2 cellular contexts compared by ENCODE assay signal in genomic region chr14:96100171-96101064, GRCh38.
TF ChIP-seq lines count a peak whose summit lies in the region.

No MANE protein-coding gene starts in this region.

TF ChIP-seq in GM23338, 12 proteins besides CTCF, POLR2A, EP300 and RAD21 (continued from another document):
- TF ChIP-seq ETS1 (IDR thresholded peaks at IDR 0.05) (no peak), NANOG (IDR thresholded peaks at IDR 0.05; ENCODE audit: borderline replicate concordance) (no peak), POLR2AphosphoS5 (IDR thresholded peaks at IDR 0.05; ENCODE audit: low read depth) (no peak)
- TF ChIP-seq, protein P1, sequence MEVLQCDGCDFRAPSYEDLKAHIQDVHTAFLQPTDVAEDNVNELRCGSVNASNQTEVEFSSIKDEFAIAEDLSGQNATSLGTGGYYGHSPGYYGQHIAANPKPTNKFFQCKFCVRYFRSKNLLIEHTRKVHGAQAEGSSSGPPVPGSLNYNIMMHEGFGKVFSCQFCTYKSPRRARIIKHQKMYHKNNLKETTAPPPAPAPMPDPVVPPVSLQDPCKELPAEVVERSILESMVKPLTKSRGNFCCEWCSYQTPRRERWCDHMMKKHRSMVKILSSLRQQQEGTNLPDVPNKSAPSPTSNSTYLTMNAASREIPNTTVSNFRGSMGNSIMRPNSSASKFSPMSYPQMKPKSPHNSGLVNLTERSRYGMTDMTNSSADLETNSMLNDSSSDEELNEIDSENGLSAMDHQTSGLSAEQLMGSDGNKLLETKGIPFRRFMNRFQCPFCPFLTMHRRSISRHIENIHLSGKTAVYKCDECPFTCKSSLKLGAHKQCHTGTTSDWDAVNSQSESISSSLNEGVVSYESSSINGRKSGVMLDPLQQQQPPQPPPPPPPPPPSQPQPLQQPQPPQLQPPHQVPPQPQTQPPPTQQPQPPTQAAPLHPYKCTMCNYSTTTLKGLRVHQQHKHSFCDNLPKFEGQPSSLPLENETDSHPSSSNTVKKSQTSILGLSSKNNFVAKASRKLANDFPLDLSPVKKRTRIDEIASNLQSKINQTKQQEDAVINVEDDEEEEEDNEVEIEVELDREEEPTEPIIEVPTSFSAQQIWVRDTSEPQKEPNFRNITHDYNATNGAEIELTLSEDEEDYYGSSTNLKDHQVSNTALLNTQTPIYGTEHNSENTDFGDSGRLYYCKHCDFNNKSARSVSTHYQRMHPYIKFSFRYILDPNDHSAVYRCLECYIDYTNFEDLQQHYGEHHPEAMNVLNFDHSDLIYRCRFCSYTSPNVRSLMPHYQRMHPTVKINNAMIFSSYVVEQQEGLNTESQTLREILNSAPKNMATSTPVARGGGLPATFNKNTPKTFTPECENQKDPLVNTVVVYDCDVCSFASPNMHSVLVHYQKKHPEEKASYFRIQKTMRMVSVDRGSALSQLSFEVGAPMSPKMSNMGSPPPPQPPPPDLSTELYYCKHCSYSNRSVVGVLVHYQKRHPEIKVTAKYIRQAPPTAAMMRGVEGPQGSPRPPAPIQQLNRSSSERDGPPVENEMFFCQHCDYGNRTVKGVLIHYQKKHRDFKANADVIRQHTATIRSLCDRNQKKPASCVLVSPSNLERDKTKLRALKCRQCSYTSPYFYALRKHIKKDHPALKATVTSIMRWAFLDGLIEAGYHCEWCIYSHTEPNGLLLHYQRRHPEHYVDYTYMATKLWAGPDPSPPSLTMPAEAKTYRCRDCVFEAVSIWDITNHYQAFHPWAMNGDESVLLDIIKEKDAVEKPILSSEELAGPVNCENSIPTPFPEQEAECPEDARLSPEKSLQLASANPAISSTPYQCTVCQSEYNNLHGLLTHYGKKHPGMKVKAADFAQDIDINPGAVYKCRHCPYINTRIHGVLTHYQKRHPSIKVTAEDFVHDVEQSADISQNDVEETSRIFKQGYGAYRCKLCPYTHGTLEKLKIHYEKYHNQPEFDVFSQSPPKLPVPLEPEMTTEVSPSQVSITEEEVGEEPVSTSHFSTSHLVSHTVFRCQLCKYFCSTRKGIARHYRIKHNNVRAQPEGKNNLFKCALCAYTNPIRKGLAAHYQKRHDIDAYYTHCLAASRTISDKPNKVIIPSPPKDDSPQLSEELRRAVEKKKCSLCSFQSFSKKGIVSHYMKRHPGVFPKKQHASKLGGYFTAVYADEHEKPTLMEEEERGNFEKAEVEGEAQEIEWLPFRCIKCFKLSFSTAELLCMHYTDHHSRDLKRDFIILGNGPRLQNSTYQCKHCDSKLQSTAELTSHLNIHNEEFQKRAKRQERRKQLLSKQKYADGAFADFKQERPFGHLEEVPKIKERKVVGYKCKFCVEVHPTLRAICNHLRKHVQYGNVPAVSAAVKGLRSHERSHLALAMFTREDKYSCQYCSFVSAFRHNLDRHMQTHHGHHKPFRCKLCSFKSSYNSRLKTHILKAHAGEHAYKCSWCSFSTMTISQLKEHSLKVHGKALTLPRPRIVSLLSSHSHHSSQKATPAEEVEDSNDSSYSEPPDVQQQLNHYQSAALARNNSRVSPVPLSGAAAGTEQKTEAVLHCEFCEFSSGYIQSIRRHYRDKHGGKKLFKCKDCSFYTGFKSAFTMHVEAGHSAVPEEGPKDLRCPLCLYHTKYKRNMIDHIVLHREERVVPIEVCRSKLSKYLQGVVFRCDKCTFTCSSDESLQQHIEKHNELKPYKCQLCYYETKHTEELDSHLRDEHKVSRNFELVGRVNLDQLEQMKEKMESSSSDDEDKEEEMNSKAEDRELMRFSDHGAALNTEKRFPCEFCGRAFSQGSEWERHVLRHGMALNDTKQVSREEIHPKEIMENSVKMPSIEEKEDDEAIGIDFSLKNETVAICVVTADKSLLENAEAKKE (CRISPR knock-in tag; IDR thresholded peaks at IDR 0.05): no peak
TF ChIP-seq in GM23338: peak in this region for 0.

TF ChIP-seq in HepG2, 621 proteins besides CTCF, POLR2A, EP300 and RAD21 (continued from another document):
- TF ChIP-seq ZNF740 (CRISPR knock-in tag; IDR thresholded peaks at IDR 0.05) (0 out of 2 replicates have a peak, but pooled peaks have one; percentile 47), RXRB (CRISPR knock-in tag; IDR thresholded peaks at IDR 0.05; ENCODE audit: borderline replicate concordance) (peak; percentile 28; the same call in 1 of the 2 replicates), ZNF574 (CRISPR knock-in tag; IDR thresholded peaks at IDR 0.05) (no peak), HMGXB4 (CRISPR knock-in tag; IDR thresholded peaks at IDR 0.05; ENCODE audit: borderline replicate concordance in 1 of 2, low read depth in 1 of 2) (0 out of 4 replicates have a peak, but pooled peaks of 1 of the 2 experiments have one; percentile 64), PCBP2 (optimal IDR thresholded peaks at IDR 0.05; ENCODE audit: low read depth, low read length, poor library complexity, severe bottlenecking) (peak; percentile 99), USF2 (IDR thresholded peaks at IDR 0.05; ENCODE audit: low read depth, low read length) (peak; percentile 49; the same call in 1 of the 2 replicates), USF2 (CRISPR knock-in tag; IDR thresholded peaks at IDR 0.05; ENCODE audit: borderline replicate concordance) (no peak), FOSL2 (CRISPR knock-in tag; IDR thresholded peaks at IDR 0.05) (0 out of 2 replicates have a peak, but pooled peaks have one; percentile 16), XRCC5 (optimal IDR thresholded peaks at IDR 0.05; ENCODE audit: low read length) (peak; percentile 44), ZNF761 (CRISPR knock-in tag; conservative IDR thresholded peaks at IDR 0.05) (no peak), ZBTB7B (CRISPR knock-in tag; IDR thresholded peaks at IDR 0.05) (0 out of 2 replicates have a peak, but pooled peaks have one; percentile 31), TEAD3 (CRISPR knock-in tag; optimal IDR thresholded peaks at IDR 0.05; ENCODE audit: borderline replicate concordance) (peak; percentile 23), SMC3 (IDR thresholded peaks at IDR 0.05; ENCODE audit: low read length) (peak; percentile 96), ZNF350 (CRISPR knock-in tag; IDR thresholded peaks at IDR 0.05; ENCODE audit: borderline replicate concordance, low read depth) (peak; percentile 37; the same call in 1 of the 2 replicates), MIXL1 (CRISPR knock-in tag; IDR thresholded peaks at IDR 0.05) (0 out of 2 replicates have a peak, but pooled peaks have one; percentile 20), ARNTL (CRISPR knock-in tag; IDR thresholded peaks at IDR 0.05) (0 out of 2 replicates have a peak, but pooled peaks have one; percentile 21), THAP11 (CRISPR knock-in tag; IDR thresholded peaks at IDR 0.05) (0 out of 2 replicates have a peak, but pooled peaks have one; percentile 27)
- TF ChIP-seq, protein P2, sequence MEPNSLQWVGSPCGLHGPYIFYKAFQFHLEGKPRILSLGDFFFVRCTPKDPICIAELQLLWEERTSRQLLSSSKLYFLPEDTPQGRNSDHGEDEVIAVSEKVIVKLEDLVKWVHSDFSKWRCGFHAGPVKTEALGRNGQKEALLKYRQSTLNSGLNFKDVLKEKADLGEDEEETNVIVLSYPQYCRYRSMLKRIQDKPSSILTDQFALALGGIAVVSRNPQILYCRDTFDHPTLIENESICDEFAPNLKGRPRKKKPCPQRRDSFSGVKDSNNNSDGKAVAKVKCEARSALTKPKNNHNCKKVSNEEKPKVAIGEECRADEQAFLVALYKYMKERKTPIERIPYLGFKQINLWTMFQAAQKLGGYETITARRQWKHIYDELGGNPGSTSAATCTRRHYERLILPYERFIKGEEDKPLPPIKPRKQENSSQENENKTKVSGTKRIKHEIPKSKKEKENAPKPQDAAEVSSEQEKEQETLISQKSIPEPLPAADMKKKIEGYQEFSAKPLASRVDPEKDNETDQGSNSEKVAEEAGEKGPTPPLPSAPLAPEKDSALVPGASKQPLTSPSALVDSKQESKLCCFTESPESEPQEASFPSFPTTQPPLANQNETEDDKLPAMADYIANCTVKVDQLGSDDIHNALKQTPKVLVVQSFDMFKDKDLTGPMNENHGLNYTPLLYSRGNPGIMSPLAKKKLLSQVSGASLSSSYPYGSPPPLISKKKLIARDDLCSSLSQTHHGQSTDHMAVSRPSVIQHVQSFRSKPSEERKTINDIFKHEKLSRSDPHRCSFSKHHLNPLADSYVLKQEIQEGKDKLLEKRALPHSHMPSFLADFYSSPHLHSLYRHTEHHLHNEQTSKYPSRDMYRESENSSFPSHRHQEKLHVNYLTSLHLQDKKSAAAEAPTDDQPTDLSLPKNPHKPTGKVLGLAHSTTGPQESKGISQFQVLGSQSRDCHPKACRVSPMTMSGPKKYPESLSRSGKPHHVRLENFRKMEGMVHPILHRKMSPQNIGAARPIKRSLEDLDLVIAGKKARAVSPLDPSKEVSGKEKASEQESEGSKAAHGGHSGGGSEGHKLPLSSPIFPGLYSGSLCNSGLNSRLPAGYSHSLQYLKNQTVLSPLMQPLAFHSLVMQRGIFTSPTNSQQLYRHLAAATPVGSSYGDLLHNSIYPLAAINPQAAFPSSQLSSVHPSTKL (CRISPR knock-in tag; IDR thresholded peaks at IDR 0.05): 0 out of 2 replicates have a peak, but pooled peaks have one; percentile 11
- TF ChIP-seq, protein P3, sequence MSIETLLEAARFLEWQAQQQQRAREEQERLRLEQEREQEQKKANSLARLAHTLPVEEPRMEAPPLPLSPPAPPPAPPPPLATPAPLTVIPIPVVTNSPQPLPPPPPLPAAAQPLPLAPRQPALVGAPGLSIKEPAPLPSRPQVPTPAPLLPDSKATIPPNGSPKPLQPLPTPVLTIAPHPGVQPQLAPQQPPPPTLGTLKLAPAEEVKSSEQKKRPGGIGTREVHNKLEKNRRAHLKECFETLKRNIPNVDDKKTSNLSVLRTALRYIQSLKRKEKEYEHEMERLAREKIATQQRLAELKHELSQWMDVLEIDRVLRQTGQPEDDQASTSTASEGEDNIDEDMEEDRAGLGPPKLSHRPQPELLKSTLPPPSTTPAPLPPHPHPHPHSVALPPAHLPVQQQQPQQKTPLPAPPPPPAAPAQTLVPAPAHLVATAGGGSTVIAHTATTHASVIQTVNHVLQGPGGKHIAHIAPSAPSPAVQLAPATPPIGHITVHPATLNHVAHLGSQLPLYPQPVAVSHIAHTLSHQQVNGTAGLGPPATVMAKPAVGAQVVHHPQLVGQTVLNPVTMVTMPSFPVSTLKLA (IDR thresholded peaks at IDR 0.05): peak; percentile 97
